In genomic region chr10:86164912-86165311, GRCh38 we compare ENCODE assay signal across 24 cellular contexts.
"Had no signal": no experiment of that assay in that cellular context is flagged by ENCODE, and none has a peak within 500 bp of the region (broad histone marks: within the 10 kb centered on the region; RNA-seq: fewer than 3 reads in every experiment).

No MANE protein-coding gene starts in this region.

- H3K27me3 ChIP-seq: esophagus muscularis mucosa, foreskin keratinocyte, gastroesophageal sphincter, heart left ventricle, left lung, testis, tibial nerve, vagina had no signal

- H3K9me3 ChIP-seq: esophagus muscularis mucosa, gastroesophageal sphincter, heart left ventricle, left lung, prostate gland, testis, tibial nerve, vagina had no signal

- H3K27ac Mint-ChIP-seq: naive thymus-derived CD4-positive, alpha-beta T cell; stimulated activated effector memory CD8-positive, alpha-beta T cell treated with anti-CD3 and anti-CD28 coated beads, Interleukin-12 subunit alpha, Interleukin-12 subunit beta, amount 100 ng/mL, for 72 hours had no signal

- H3K4me3 ChIP-seq: esophagus muscularis mucosa, gastroesophageal sphincter, heart left ventricle, left lung, prostate gland, smooth muscle cell, testis, tibial nerve, vagina had no signal

- H3K4me1 ChIP-seq: esophagus muscularis mucosa, foreskin keratinocyte, gastroesophageal sphincter, heart left ventricle, left lung, parathyroid adenoma, prostate gland, testis, tibial nerve, vagina had no signal

- DNase-seq: central memory CD4-positive, alpha-beta T cell; effector memory CD4-positive, alpha-beta T cell; foreskin keratinocyte; heart left ventricle; hippocampal formation; left cardiac atrium; left lung; mesenchymal stem cell; midbrain; naive thymus-derived CD4-positive, alpha-beta T cell; right cardiac atrium; stimulated activated CD4-positive, alpha-beta T cell treated with anti-CD3 and anti-CD28 coated beads, Interleukin-2, amount 100 ng/mL, for 24 hours; stimulated activated CD4-positive, alpha-beta T cell treated with anti-CD3 and anti-CD28 coated beads, Interleukin-4, amount 100 ng/mL, for 24 hours; stimulated activated naive CD8-positive, alpha-beta T cell treated with anti-CD3 and anti-CD28 coated beads, Interleukin-15, Interleukin-2, amounts not matched to agents 100 U/mL and 50 U/mL, for 24 hours; substantia nigra; testis had no signal

- H3K9me3 Mint-ChIP-seq: naive thymus-derived CD4-positive, alpha-beta T cell; stimulated activated effector memory CD8-positive, alpha-beta T cell treated with anti-CD3 and anti-CD28 coated beads, Interleukin-12 subunit alpha, Interleukin-12 subunit beta, amount 100 ng/mL, for 72 hours had no signal

- H3K4me3 Mint-ChIP-seq: stimulated activated effector memory CD8-positive, alpha-beta T cell treated with anti-CD3 and anti-CD28 coated beads, Interleukin-12 subunit alpha, Interleukin-12 subunit beta, amount 100 ng/mL, for 72 hours had no signal

- ATAC-seq: foreskin keratinocyte; gastroesophageal sphincter; heart left ventricle; left cardiac atrium; left lung; naive thymus-derived CD4-positive, alpha-beta T cell; right cardiac atrium; stimulated activated effector memory CD8-positive, alpha-beta T cell treated with anti-CD3 and anti-CD28 coated beads, Interleukin-12 subunit alpha, Interleukin-12 subunit beta, amount 100 ng/mL, for 72 hours; stimulated activated naive CD8-positive, alpha-beta T cell treated with anti-CD3 and anti-CD28 coated beads, Interleukin-15, Interleukin-2, amounts not matched to agents 100 U/mL and 50 U/mL, for 24 hours had no signal

- H3K36me3 ChIP-seq: esophagus muscularis mucosa, gastroesophageal sphincter, heart left ventricle, left lung, prostate gland, tibial nerve, vagina had no signal

- H3K4me1 Mint-ChIP-seq: naive thymus-derived CD4-positive, alpha-beta T cell; stimulated activated effector memory CD8-positive, alpha-beta T cell treated with anti-CD3 and anti-CD28 coated beads, Interleukin-12 subunit alpha, Interleukin-12 subunit beta, amount 100 ng/mL, for 72 hours had no signal

- H3K36me3 Mint-ChIP-seq: naive thymus-derived CD4-positive, alpha-beta T cell; stimulated activated effector memory CD8-positive, alpha-beta T cell treated with anti-CD3 and anti-CD28 coated beads, Interleukin-12 subunit alpha, Interleukin-12 subunit beta, amount 100 ng/mL, for 72 hours had no signal

- H3K27ac ChIP-seq: esophagus muscularis mucosa, foreskin keratinocyte, gastroesophageal sphincter, heart left ventricle, left lung, parathyroid adenoma, prostate gland, testis, tibial nerve, vagina had no signal
